In genomic region chr3:197154-197855, GRCh38 we compare ENCODE assay signal across 8 cellular contexts.
DNase-seq lines count a peak whose midpoint lies in the region; ATAC-seq and TF ChIP-seq lines count a peak whose summit lies in the region.

No MANE protein-coding gene starts in this region.

- H3K27ac Mint-ChIP-seq in activated T-cell treated with anti-CD3 and anti-CD28 coated beads, Interleukin-2, amount 50 U/mL, for 24 hours, result no peak overlapping the region

- H3K4me3 Mint-ChIP-seq in activated T-cell treated with anti-CD3 and anti-CD28 coated beads, Interleukin-2, amount 50 U/mL, for 24 hours, result no peak overlapping the region

- H3K4me1 Mint-ChIP-seq in activated T-cell treated with anti-CD3 and anti-CD28 coated beads, Interleukin-2, amount 50 U/mL, for 24 hours (ENCODE audit: low read depth), result peaks cover 5% of the 10 kb centered on the region

- H3K9me3 Mint-ChIP-seq in activated T-cell treated with anti-CD3 and anti-CD28 coated beads, Interleukin-2, amount 50 U/mL, for 24 hours, result no peaks in the 10 kb centered on the region

- peaks cover 2% of the 10 kb centered on the region for H3K36me3 Mint-ChIP-seq in activated T-cell treated with anti-CD3 and anti-CD28 coated beads, Interleukin-2, amount 50 U/mL, for 24 hours (ENCODE audit: low read depth)

- ATAC-seq in GM18505 (IDR thresholded peaks at IDR 0.05; ENCODE audit: unreplicated experiment), result peak; percentile 11
- peak; percentile 31 for ATAC-seq in HG03460 (IDR thresholded peaks at IDR 0.05; ENCODE audit: unreplicated experiment)
- ATAC-seq in GM18870 (IDR thresholded peaks at IDR 0.05; ENCODE audit: unreplicated experiment), result no peak

- DNase-seq in germinal center (ENCODE audit: low spot score) (peak; percentile 42), retina (peak; percentile 77), cerebellar nuclear complex (lab: John Stamatoyannopoulos, UW) (no peak), NCI-H2081 treated with DMSO at 0.1 percent for 48 hours (lab: John Stamatoyannopoulos, UW) (no peak)
- no peak for DNase-seq in activated T-cell treated with anti-CD3 and anti-CD28 coated beads, Interleukin-2, amount 50 U/mL, for 24 hours

- TF ChIP-seq POLR2A in GM18505 (IDR thresholded peaks at IDR 0.05; ENCODE audit: borderline replicate concordance, extremely low read depth, insufficient read depth, insufficient read length), result no peak

- H3K27me3 Mint-ChIP-seq in activated T-cell treated with anti-CD3 and anti-CD28 coated beads, Interleukin-2, amount 50 U/mL, for 24 hours, result peaks cover 59% of the 10 kb centered on the region

Comparison
In these comparisons a context has a peak if more than half of its experiments do, and no peak if none do; other contexts are left out.
1. DNase-seq: peak in germinal center (single experiment) and retina (single experiment); none in activated T-cell treated with anti-CD3 and anti-CD28 coated beads, Interleukin-2, amount 50 U/mL, for 24 hours (single experiment), cerebellar nuclear complex (0 of 2) and NCI-H2081 treated with DMSO at 0.1 percent for 48 hours (single experiment).